Comparison of ENCODE assay signal across 8 cellular contexts in the genomic region with DNA sequence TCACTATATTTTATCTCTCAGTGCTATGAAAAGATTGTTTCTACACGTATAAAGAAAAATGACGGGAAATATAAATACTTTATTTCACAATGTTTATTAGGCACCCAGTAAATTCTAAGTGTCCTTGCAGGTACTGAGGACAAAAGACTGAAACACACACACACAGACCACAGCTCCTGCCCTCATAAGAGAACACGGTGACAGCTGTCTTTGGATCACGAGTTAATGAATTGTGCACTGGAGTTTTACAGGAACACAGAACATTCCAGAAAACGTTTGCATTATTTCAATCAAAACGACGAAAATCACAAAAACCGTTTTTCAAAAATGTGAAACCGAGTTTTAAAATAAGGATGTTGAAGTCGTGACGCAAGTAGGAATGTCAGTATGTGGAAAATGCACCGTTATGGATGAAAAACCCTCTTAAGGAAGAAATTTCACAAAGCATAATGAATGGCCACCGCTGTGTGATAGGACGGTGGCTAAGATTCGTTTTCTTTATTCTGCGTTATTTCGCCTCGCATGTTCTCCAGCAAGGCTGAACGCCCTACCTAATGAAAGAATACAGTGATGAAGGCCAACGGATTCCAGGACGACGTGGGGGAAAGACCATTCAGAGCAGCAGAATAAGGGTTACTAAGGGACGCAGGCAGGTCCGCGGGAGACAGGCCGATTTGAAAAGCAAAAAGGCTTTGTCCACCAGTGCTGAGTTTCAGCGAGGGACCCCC. TPM values are rescaled to one million over a fixed set of nuclear protein-coding genes. Genes with fewer than 3 reads are reported as not detected.
DNase-seq lines count a peak whose midpoint lies in the region; ATAC-seq and TF ChIP-seq lines count a peak whose summit lies in the region.

No MANE protein-coding gene starts in this region.

- peak; percentile 14 for ATAC-seq in GM21423 (IDR thresholded peaks at IDR 0.05; ENCODE audit: unreplicated experiment)
- ATAC-seq in GM19397 (IDR thresholded peaks at IDR 0.05; ENCODE audit: unreplicated experiment) = no peak

- POLR2A ChIA-PET in PC-9 (lab: Charles Lee; ENCODE audit: unreplicated experiment) = no interaction called here

- peak overlapping the region; percentile 93 to 99 (median 97) for H3K27ac Mint-ChIP-seq in CD14-positive monocyte

- H3K4me3 ChIP-seq in PC-9 (peak overlapping the region; percentile 57), epithelial cell of proximal tubule (ENCODE audit: low read depth, low read length) (peak overlapping the region; percentile 68), ovary (peak overlapping the region; percentile 75)

- H3K27ac ChIP-seq in PC-9 = no peak overlapping the region
- H3K27ac ChIP-seq in ovary = peak overlapping the region; percentile 85 to 94

- TF ChIP-seq POLR2A in ovary (IDR thresholded peaks at IDR 0.05) = no peak

- 1 to 4% (median 3%) methylated on average over 27 of the region's 27 CpGs for WGBS in ovary, 3 donors

- H3K36me3 ChIP-seq in PC-9 (ENCODE audit: low read depth) (no peaks in the 10 kb centered on the region), ovary (no peaks in the 10 kb centered on the region)

- peaks cover 0 to 15% (median 1%) of the 10 kb centered on the region in 7 donors for H3K9me3 Mint-ChIP-seq in CD14-positive monocyte

- no TSS peak for BruUV-seq in PC-9 (replicated peaks; lab: Mats Ljungman, UMichigan)

- no peaks in the 10 kb centered on the region for H3K9me3 ChIP-seq in PC-9 (ENCODE audit: insufficient read depth, low read depth)
- no peaks in the 10 kb centered on the region for H3K9me3 ChIP-seq in ovary

- peak overlapping the region; percentile 89 to 97 for H3K4me3 Mint-ChIP-seq in CD14-positive monocyte

- H3K4me1 Mint-ChIP-seq in CD14-positive monocyte = peaks cover 8% of the 10 kb centered on the region

- TF ChIP-seq CTCF in CD14-positive monocyte (IDR thresholded peaks at IDR 0.05) = no peak
- no peak for TF ChIP-seq CTCF in PC-9 (conservative IDR thresholded peaks at IDR 0.05)
- no peak for TF ChIP-seq CTCF in epithelial cell of proximal tubule (conservative IDR thresholded peaks at IDR 0.05; ENCODE audit: low read depth, low read length)
- TF ChIP-seq CTCF in ovary (IDR thresholded peaks at IDR 0.05) = no peak

- H3K27me3 ChIP-seq in PC-9 (ENCODE audit: insufficient read depth, low read depth) (no peaks in the 10 kb centered on the region), ovary (no peaks in the 10 kb centered on the region)

- intact Hi-C loops in CD14-positive monocyte (cut with micrococcal nuclease) = no loop called here
- intact Hi-C loops in PC-9 (cut with micrococcal nuclease; ENCODE audit: unreplicated experiment) = no loop called here
- intact Hi-C loops in ovary (cut with DNase I) = no loop called here

- no peaks in the 10 kb centered on the region for H4K20me1 ChIP-seq in PC-9 (ENCODE audit: insufficient read depth)

- H3F3A ChIP-seq in PC-9 (ENCODE audit: insufficient read depth, low read depth) = no peaks in the 10 kb centered on the region

- peaks cover 0 to 12% (median 2%) of the 10 kb centered on the region in 3 donors for H3K27me3 Mint-ChIP-seq in CD14-positive monocyte (ENCODE audit: low read depth in 3 of 3)

- peak overlapping the region; percentile 62; the same call in 1 of the 2 replicates for H2AFZ ChIP-seq in PC-9

- H3K79me2 ChIP-seq in PC-9 (ENCODE audit: low read depth) = no peaks in the 10 kb centered on the region

- CTCF ChIA-PET in PC-9 (lab: Charles Lee) = no interaction called here

- no peak for DNase-seq in CD14-positive monocyte (ENCODE audit: low spot score)
- no peak for DNase-seq in PC-9
- DNase-seq in epithelial cell of proximal tubule (ENCODE audit: low read depth) = no peak
- DNase-seq in ovary = peak in 1 of 5 donors; percentile 8
- no peak for DNase-seq in epidermal melanocyte (ENCODE audit: insufficient read length, low spot score)
- no peak for DNase-seq in occipital lobe (lab: John Stamatoyannopoulos, UW)

- H3K36me3 Mint-ChIP-seq in CD14-positive monocyte = peaks cover 0 to 4% of the 10 kb centered on the region in 2 donors

- TF ChIP-seq EP300 in ovary (IDR thresholded peaks at IDR 0.05) = no peak

- H3K4me1 ChIP-seq in PC-9 (replicated peaks; ENCODE audit: insufficient read depth) (no peaks in the 10 kb centered on the region; the same call in 1 of the 2 replicates), ovary (ENCODE audit: insufficient read depth) (peaks cover 3% of the 10 kb centered on the region)

- peak overlapping the region; percentile 73 for H3K4me2 ChIP-seq in PC-9

- no peaks in the 10 kb centered on the region for H3K9me2 ChIP-seq in PC-9 (ENCODE audit: insufficient read depth)

RNA-seq across cellular contexts. Expression of a gene that starts 24.2 kb away (rescaled TPM):
- 1 to 10 TPM; 3.4 to 5.6 TPM for polyA plus RNA-seq in CD14-positive monocyte
- 26.8 and 34.2 TPM in 2 replicates for total RNA-seq in PC-9 (2021)
- total RNA-seq in epithelial cell of proximal tubule = 5.0 and 12.6 TPM in 2 replicates
- total RNA-seq in ovary = 10 to 100 TPM in 6 of 7 donors, 1 to 10 TPM in 1; 8.7 to 24.1 (median 17.9) TPM
- 10 to 100 TPM; 13.2 to 16.6 TPM for polyA plus RNA-seq in ovary
- total RNA-seq in occipital lobe = 18.4 TPM

RNA-seq across cellular contexts. Expression of a gene that starts 37.0 kb away (rescaled TPM):
- polyA plus RNA-seq in CD14-positive monocyte = 10 to 100 TPM in 1 of 2 donors, 1 to 10 TPM in 1; 9.4 to 10.9 TPM
- total RNA-seq in PC-9 (2021) = 20.0 and 24.1 TPM in 2 replicates
- total RNA-seq in epithelial cell of proximal tubule = 3.2 and 6.6 TPM in 2 replicates
- total RNA-seq in ovary = 10 to 100 TPM in 4 of 7 donors, 1 to 10 TPM in 3; 6.8 to 22.9 (median 13.6) TPM
- polyA plus RNA-seq in ovary = 10 to 100 TPM in 1 of 2 donors, 1 to 10 TPM in 1; 2.2 to 14.9 TPM
- 10.6 TPM for total RNA-seq in occipital lobe
